Comparison of ENCODE assay signal across 13 cellular contexts in the genomic region with DNA sequence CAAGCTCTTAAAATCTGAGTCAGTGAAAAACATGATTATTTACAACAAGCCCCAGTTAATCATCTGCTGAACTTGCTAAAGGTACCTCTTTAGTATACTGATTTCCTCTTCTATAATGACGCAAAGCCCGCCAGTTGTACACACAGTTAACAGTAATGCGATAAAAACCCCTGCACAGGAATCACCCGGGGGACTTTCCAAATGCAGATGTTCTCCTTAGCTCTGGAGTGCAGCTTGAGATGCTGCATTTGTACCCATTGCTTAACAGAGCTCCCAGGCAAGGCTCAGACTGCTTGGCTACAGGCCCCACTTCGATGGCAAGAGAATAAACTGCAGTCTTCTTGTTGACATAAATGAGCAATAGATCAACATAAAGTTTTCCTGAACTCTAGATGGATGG.
DNase-seq lines count a peak whose midpoint lies in the region; ATAC-seq and TF ChIP-seq lines count a peak whose summit lies in the region.
"Had no signal": no experiment of that assay in that cellular context is flagged by ENCODE, and none has a peak within 500 bp of the region (broad histone marks: within the 10 kb centered on the region; RNA-seq: fewer than 3 reads in every experiment).

No MANE protein-coding gene starts in this region.

- CTCF ChIA-PET in HEK293 (lab: Yijun Ruan, JAX): interaction anchor here (0.6 kb wide), 2 partner anchors 24 to 1616 kb away, joined by 3 read pairs; no protein-coding TSS in a partner anchor
- CTCF ChIA-PET in Panc1 (lab: Charles Lee): no interaction called here

- no peak for TF ChIP-seq EP300 in gastroesophageal sphincter (IDR thresholded peaks at IDR 0.05)

- no peaks in the 10 kb centered on the region for H3K27me3 ChIP-seq in Panc1 (ENCODE audit: control insufficient read depth, insufficient read depth, low read length)
- H3K27me3 ChIP-seq in gastroesophageal sphincter: no peaks in the 10 kb centered on the region
- H3K27me3 ChIP-seq in skeletal muscle satellite cell (ENCODE audit: control insufficient read depth, insufficient read depth, low read length): no peaks in the 10 kb centered on the region
- H3K27me3 ChIP-seq: vagina had no signal

- H3K4me1 ChIP-seq in HEK293 (ENCODE audit: control insufficient read depth, insufficient read depth, low read length) (peaks cover 31% of the 10 kb centered on the region), Panc1 (ENCODE audit: control insufficient read depth, insufficient read depth, low read length) (peaks cover 19% of the 10 kb centered on the region), gastroesophageal sphincter (peaks cover 2 to 36% (median 11%) of the 10 kb centered on the region in 3 donors), skeletal muscle satellite cell (ENCODE audit: control insufficient read depth, insufficient read depth, low read length) (peaks cover 20% of the 10 kb centered on the region)

- in situ Hi-C loops in Panc1 (cut with HindIII; ENCODE audit: low pct_unique_long_range_greater_than_20kb, low sequenced_read_pairs): no loop called here

- H3K27ac ChIP-seq in HEK293 (ENCODE audit: extremely low read depth, low read depth, low read length): peak overlapping the region; percentile 45; the same call in 1 of the 2 replicates
- H3K27ac ChIP-seq in Panc1 (ENCODE audit: low read length): peak overlapping the region; percentile 52
- peak overlapping the region in 3 of 4 donors; percentile 19 to 38 (median 35) for H3K27ac ChIP-seq in gastroesophageal sphincter
- H3K27ac ChIP-seq: KMS-11, vagina had no signal

- WGBS in gastroesophageal sphincter (ENCODE audit: low coverage in 1 of 2), 2 donors: 49 to 74% methylated on average over 5 of the region's 5 CpGs

- no peak for TF ChIP-seq POLR2A in gastroesophageal sphincter (IDR thresholded peaks at IDR 0.05)

- POLR2A ChIA-PET in HEK293 (lab: Yijun Ruan, JAX): no interaction called here
- POLR2A ChIA-PET in Panc1 (lab: Charles Lee): no interaction called here

- BruUV-seq in Panc1 (replicated peaks; lab: Mats Ljungman, UMichigan): no TSS peak

- peak; percentile 93 for ATAC-seq in Panc1
- no peak for ATAC-seq in gastroesophageal sphincter

- peak; percentile 72 for DNase-seq in Panc1 (ENCODE audit: low read depth, low spot score)
- DNase-seq in mucosa of gallbladder (ENCODE audit: low spot score): no peak
- no peak for DNase-seq in iPS-NIHi7 (ENCODE audit: extremely low spot score)
- DNase-seq in stimulated activated CD4-positive, alpha-beta T cell treated with anti-CD3 and anti-CD28 coated beads, Interleukin-1b, Interleukin-23, amount 100 ng/mL, for 48 hours: no peak
- DNase-seq: activated naive CD4-positive, alpha-beta T cell; DMS 273 treated with DMSO at 0.1 percent for 48 hours; NCI-H510A had no signal

- H3K36me3 ChIP-seq in HEK293 (ENCODE audit: control insufficient read depth in 2 of 2, insufficient read depth in 1 of 2, low read length in 2 of 2) (no peaks in the 10 kb centered on the region), Panc1 (ENCODE audit: control insufficient read depth, insufficient read depth, low read length) (no peaks in the 10 kb centered on the region), gastroesophageal sphincter (no peaks in the 10 kb centered on the region), skeletal muscle satellite cell (ENCODE audit: insufficient read depth, low read length) (no peaks in the 10 kb centered on the region)
- H3K36me3 ChIP-seq: vagina had no signal

- H3K9me3 ChIP-seq in HEK293 (ENCODE audit: control insufficient read depth, insufficient read depth, low read depth, low read length) (no peaks in the 10 kb centered on the region), Panc1 (ENCODE audit: control insufficient read depth, insufficient read depth, low read depth, low read length) (no peaks in the 10 kb centered on the region), gastroesophageal sphincter (no peaks in the 10 kb centered on the region), skeletal muscle satellite cell (replicated peaks; ENCODE audit: low read length) (no peaks in the 10 kb centered on the region)
- H3K9me3 ChIP-seq: vagina had no signal

- H3K4me3 ChIP-seq in HEK293 (ENCODE audit: low read depth, low read length) (no peak overlapping the region), Panc1 (ENCODE audit: low read depth in 2 of 2, low read length in 2 of 2) (0 out of 4 replicates have a peak overlapping the region, but pooled peaks of 1 of the 2 experiments have one; percentile 4), gastroesophageal sphincter (no peak overlapping the region), skeletal muscle satellite cell (ENCODE audit: low read length) (no peak overlapping the region)
- H3K4me3 ChIP-seq: skin epidermis, vagina had no signal

- H3K9ac ChIP-seq in skeletal muscle satellite cell (ENCODE audit: low read depth, low read length): no peak overlapping the region
- H3K9ac ChIP-seq: KMS-11 had no signal

- H3K4me2 ChIP-seq in skeletal muscle satellite cell (ENCODE audit: low read length): peak overlapping the region; percentile 49
- H3K4me2 ChIP-seq: KMS-11 had no signal

- TF ChIP-seq CTCF in HEK293 (tag by site-specific recombination; IDR thresholded peaks at IDR 0.05) (no peak), Panc1 (IDR thresholded peaks at IDR 0.05) (no peak), gastroesophageal sphincter (IDR thresholded peaks at IDR 0.05) (no peak)

- intact Hi-C loops in Panc1 (cut with micrococcal nuclease; ENCODE audit: unreplicated experiment): loop anchor here (10.0 kb wide), 3 partner anchors 125 to 555 kb away; no protein-coding TSS in a partner anchor

TF ChIP-seq in HEK293, 187 proteins besides CTCF, POLR2A, EP300 and RAD21:
- no peak for TF ChIP-seq ZNF354C (tag by site-specific recombination; IDR thresholded peaks at IDR 0.05; ENCODE audit: borderline replicate concordance, low read depth)
- TF ChIP-seq, protein P1, sequence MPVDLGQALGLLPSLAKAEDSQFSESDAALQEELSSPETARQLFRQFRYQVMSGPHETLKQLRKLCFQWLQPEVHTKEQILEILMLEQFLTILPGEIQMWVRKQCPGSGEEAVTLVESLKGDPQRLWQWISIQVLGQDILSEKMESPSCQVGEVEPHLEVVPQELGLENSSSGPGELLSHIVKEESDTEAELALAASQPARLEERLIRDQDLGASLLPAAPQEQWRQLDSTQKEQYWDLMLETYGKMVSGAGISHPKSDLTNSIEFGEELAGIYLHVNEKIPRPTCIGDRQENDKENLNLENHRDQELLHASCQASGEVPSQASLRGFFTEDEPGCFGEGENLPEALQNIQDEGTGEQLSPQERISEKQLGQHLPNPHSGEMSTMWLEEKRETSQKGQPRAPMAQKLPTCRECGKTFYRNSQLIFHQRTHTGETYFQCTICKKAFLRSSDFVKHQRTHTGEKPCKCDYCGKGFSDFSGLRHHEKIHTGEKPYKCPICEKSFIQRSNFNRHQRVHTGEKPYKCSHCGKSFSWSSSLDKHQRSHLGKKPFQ (tag by site-specific recombination; IDR thresholded peaks at IDR 0.05): no peak
- TF ChIP-seq GFI1B (tag by site-specific recombination; IDR thresholded peaks at IDR 0.05): no peak
- TF ChIP-seq ZNF16 (tag by site-specific recombination; IDR thresholded peaks at IDR 0.05; ENCODE audit: low read depth): no peak
- TF ChIP-seq ZNF548 (tag by site-specific recombination; IDR thresholded peaks at IDR 0.05): no peak
- TF ChIP-seq ZNF585B (tag by site-specific recombination; IDR thresholded peaks at IDR 0.05): no peak
- TF ChIP-seq ZNF341 (tag by site-specific recombination; IDR thresholded peaks at IDR 0.05; ENCODE audit: low read depth): no peak
- TF ChIP-seq GLI2 (tag by site-specific recombination; IDR thresholded peaks at IDR 0.05; ENCODE audit: borderline replicate concordance, low read depth): no peak
- no peak for TF ChIP-seq ZNF433 (tag by site-specific recombination; IDR thresholded peaks at IDR 0.05; ENCODE audit: low read depth)
- TF ChIP-seq ZNF501 (tag by site-specific recombination; IDR thresholded peaks at IDR 0.05): no peak
- TF ChIP-seq SCRT2 (tag by site-specific recombination; IDR thresholded peaks at IDR 0.05): no peak
- TF ChIP-seq, protein P2, sequence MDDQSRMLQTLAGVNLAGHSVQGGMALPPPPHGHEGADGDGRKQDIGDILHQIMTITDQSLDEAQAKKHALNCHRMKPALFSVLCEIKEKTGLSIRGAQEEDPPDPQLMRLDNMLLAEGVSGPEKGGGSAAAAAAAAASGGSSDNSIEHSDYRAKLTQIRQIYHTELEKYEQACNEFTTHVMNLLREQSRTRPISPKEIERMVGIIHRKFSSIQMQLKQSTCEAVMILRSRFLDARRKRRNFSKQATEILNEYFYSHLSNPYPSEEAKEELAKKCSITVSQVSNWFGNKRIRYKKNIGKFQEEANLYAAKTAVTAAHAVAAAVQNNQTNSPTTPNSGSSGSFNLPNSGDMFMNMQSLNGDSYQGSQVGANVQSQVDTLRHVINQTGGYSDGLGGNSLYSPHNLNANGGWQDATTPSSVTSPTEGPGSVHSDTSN (CRISPR knock-in tag; IDR thresholded peaks at IDR 0.05): no peak
- no peak for TF ChIP-seq ZFP37 (tag by site-specific recombination; IDR thresholded peaks at IDR 0.05)
- TF ChIP-seq ZNF155 (tag by site-specific recombination; IDR thresholded peaks at IDR 0.05): no peak
- no peak for TF ChIP-seq REPIN1 (tag by site-specific recombination; IDR thresholded peaks at IDR 0.05; ENCODE audit: low read depth)
- TF ChIP-seq ZNF785 (tag by site-specific recombination; IDR thresholded peaks at IDR 0.05): no peak
- TF ChIP-seq ZNF239 (tag by site-specific recombination; IDR thresholded peaks at IDR 0.05): no peak
- TF ChIP-seq SCRT1 (tag by site-specific recombination; IDR thresholded peaks at IDR 0.05; ENCODE audit: borderline replicate concordance): no peak
